ENCODE assay signal across 8 cellular contexts in genomic region chr14:50232276-50232642, GRCh38. TPM values are rescaled to one million over a fixed set of nuclear protein-coding genes. Genes with fewer than 3 reads are reported as not detected.
DNase-seq lines count a peak whose midpoint lies in the region; ATAC-seq, FAIRE-seq and TF ChIP-seq lines count a peak whose summit lies in the region.

No MANE protein-coding gene starts in this region.

- peaks cover 15% of the 10 kb centered on the region; the same call in 2 of the 3 replicates for H3K4me1 ChIP-seq in A549

- peaks cover 4% of the 10 kb centered on the region; the same call in 1 of the 3 replicates for H3K9me3 ChIP-seq in A549

- ATAC-seq in A549 = peak; percentile 30 to 45; a peak in 4 of 6 replicates
- ATAC-seq in central memory CD8-positive, alpha-beta T cell (replicated peaks; ENCODE audit: extremely low read depth, poor library complexity, severe bottlenecking) = no peak
- no peak for ATAC-seq in HG02973 (IDR thresholded peaks at IDR 0.05; ENCODE audit: unreplicated experiment)
- ATAC-seq in HG03457 (IDR thresholded peaks at IDR 0.05; ENCODE audit: unreplicated experiment) = no peak

- peak overlapping the region; percentile 87 for H3K4me2 ChIP-seq in A549

- POLR2A ChIA-PET in A549 (lab: Yijun Ruan, JAX) = interaction anchor here (1.2 kb wide), 1 partner anchor 370 kb away, joined by 4 read pairs; no protein-coding TSS in a partner anchor

- no peak for TF ChIP-seq RAD21 in A549 (conservative IDR thresholded peaks at IDR 0.05 in 1 of 2, IDR thresholded peaks at IDR 0.05 in 1 of 2)

- H3K9me3 Mint-ChIP-seq in IgD-negative memory B cell (peaks cover 0 to 2% (median 0%) of the 10 kb centered on the region in 3 donors), mesothelial cell of epicardium (peaks cover 4% of the 10 kb centered on the region)
- H3K9me3 Mint-ChIP-seq in central memory CD8-positive, alpha-beta T cell = no peaks in the 10 kb centered on the region

- peak overlapping the region in 2 of 3 donors; percentile 46 to 72 for H3K27ac Mint-ChIP-seq in IgD-negative memory B cell
- H3K27ac Mint-ChIP-seq in central memory CD8-positive, alpha-beta T cell (ENCODE audit: low read depth) = peak overlapping the region; percentile 91
- peak overlapping the region; percentile 95 for H3K27ac Mint-ChIP-seq in mesothelial cell of epicardium

- H3K4me3 Mint-ChIP-seq in IgD-negative memory B cell (peak overlapping the region; percentile 81 to 94 (median 93)), mesothelial cell of epicardium (peak overlapping the region; percentile 78)
- peak overlapping the region; percentile 80 for H3K4me3 Mint-ChIP-seq in central memory CD8-positive, alpha-beta T cell

- H3K4me3 ChIP-seq in A549 = peak overlapping the region; percentile 90

- CTCF ChIA-PET in A549 (lab: Yijun Ruan, JAX) = no interaction called here

- no peaks in the 10 kb centered on the region for H3K36me3 Mint-ChIP-seq in IgD-negative memory B cell
- H3K36me3 Mint-ChIP-seq in central memory CD8-positive, alpha-beta T cell (ENCODE audit: insufficient read depth) = peaks cover 14% of the 10 kb centered on the region
- H3K36me3 Mint-ChIP-seq in mesothelial cell of epicardium = peaks cover 3% of the 10 kb centered on the region

- DNase-seq in A549 (ENCODE audit: low read depth in 1 of 2, low spot score in 1 of 2) (no peak), mesothelial cell of epicardium (ENCODE audit: low spot score in 2 of 2, unreplicated experiment in 2 of 2) (no peak), ACHN (no peak)
- DNase-seq in central memory CD8-positive, alpha-beta T cell (ENCODE audit: low spot score in 2 of 2) = no peak
- DNase-seq in activated CD4-positive, CD25-positive, alpha-beta regulatory T cell (lab: John Stamatoyannopoulos, UW) = no peak

- peak overlapping the region; percentile 95 to 98 for H3K27ac ChIP-seq in A549

- H3K27me3 Mint-ChIP-seq in IgD-negative memory B cell (no peaks in the 10 kb centered on the region), mesothelial cell of epicardium (ENCODE audit: low read depth) (no peaks in the 10 kb centered on the region)
- no peaks in the 10 kb centered on the region for H3K27me3 Mint-ChIP-seq in central memory CD8-positive, alpha-beta T cell

- TF ChIP-seq EP300 in A549 (IDR thresholded peaks at IDR 0.05) = no peak

- TF ChIP-seq POLR2A in A549 (IDR thresholded peaks at IDR 0.05; ENCODE audit: low read length) = no peak

- 42% methylated on average over 13 of the region's 13 CpGs for WGBS in A549 (ENCODE audit: missing lambda C conversion rate)

- TF ChIP-seq CTCF in A549 (IDR thresholded peaks at IDR 0.05) = no peak
- TF ChIP-seq CTCF in mesothelial cell of epicardium (IDR thresholded peaks at IDR 0.05; ENCODE audit: unreplicated experiment) = no peak

- H3K4me1 Mint-ChIP-seq in IgD-negative memory B cell (peaks cover 10 to 31% (median 20%) of the 10 kb centered on the region in 3 donors), mesothelial cell of epicardium (peaks cover 24% of the 10 kb centered on the region)
- peaks cover 29% of the 10 kb centered on the region for H3K4me1 Mint-ChIP-seq in central memory CD8-positive, alpha-beta T cell

- no peak for FAIRE-seq in A549 (lab: Jason Lieb, UNC)

- in situ Hi-C loops in ACHN (cut with HindIII; ENCODE audit: low pct_ligation_motif_present, low pct_unique_long_range_greater_than_20kb, low sequenced_read_pairs) = no loop called here

TF ChIP-seq in A549, 52 proteins besides CTCF, POLR2A, EP300 and RAD21:
- TF ChIP-seq HOXB13 (CRISPR knock-in tag; IDR thresholded peaks at IDR 0.05; ENCODE audit: low read depth) (no peak), PHF8 (IDR thresholded peaks at IDR 0.05; ENCODE audit: borderline replicate concordance, low read depth) (no peak), ZNF302 (CRISPR knock-in tag; IDR thresholded peaks at IDR 0.05) (no peak), E2F6 (IDR thresholded peaks at IDR 0.05; ENCODE audit: borderline replicate concordance, low read depth) (no peak), FOXS1 (CRISPR knock-in tag; IDR thresholded peaks at IDR 0.05) (no peak), RFX5 (IDR thresholded peaks at IDR 0.05) (no peak), ZC3H11A (IDR thresholded peaks at IDR 0.05) (no peak), TFCP2L1 (CRISPR knock-in tag; IDR thresholded peaks at IDR 0.05) (no peak), NFE2L2 (conservative IDR thresholded peaks at IDR 0.05; ENCODE audit: low read length) (no peak), NR3C1 (IDR thresholded peaks at IDR 0.05) (no peak), POLR2AphosphoS2 (conservative IDR thresholded peaks at IDR 0.05; ENCODE audit: low read length) (no peak), HEYL (CRISPR knock-in tag; IDR thresholded peaks at IDR 0.05) (no peak), GATA3 (IDR thresholded peaks at IDR 0.05; ENCODE audit: borderline replicate concordance) (no peak), CBX8 (IDR thresholded peaks at IDR 0.05) (no peak), HOXA7 (CRISPR knock-in tag; IDR thresholded peaks at IDR 0.05) (no peak), TP53 (CRISPR knock-in tag; IDR thresholded peaks at IDR 0.05) (no peak), PBX3 (IDR thresholded peaks at IDR 0.05) (no peak), NPAS2 (CRISPR knock-in tag; IDR thresholded peaks at IDR 0.05; ENCODE audit: borderline replicate concordance) (no peak), BHLHE40 (IDR thresholded peaks at IDR 0.05; ENCODE audit: low read depth, low read length) (no peak), SMC3 (IDR thresholded peaks at IDR 0.05) (no peak)

RNA-seq across cellular contexts. Expression of gene SOS2, which starts 0.9 kb away (rescaled TPM):
- polyA plus RNA-seq in A549 (2011; rRNA removed) = 21.4 and 23.0 TPM in 2 replicates
- 3.4 and 4.4 TPM in 2 replicates for polyA plus RNA-seq in A549 (2012; cell fraction: cytosol; rRNA removed)
- 2.2 and 3.4 TPM in 2 replicates for polyA plus RNA-seq in A549 (2012; cell fraction: nucleus; rRNA removed)
- polyA plus RNA-seq in A549 (2017; fragmentation: RNase III; extraction: RNeasy Plus Mini Kit Qiagen cat#74134 plus additional on column Dnase treatment) = 9.2 to 10.1 TPM (median 9.6 TPM) in 3 replicates
- 10.6 and 14.9 TPM in 2 replicates for polyA minus RNA-seq in A549 (2011; rRNA and poly(A)+ RNA removed)
- polyA plus RNA-seq in IgD-negative memory B cell = 6.2 TPM
- total RNA-seq in mesothelial cell of epicardium = 43.6 to 47.0 TPM (median 45.7 TPM) in 3 replicates

Comparison
In these comparisons a context has a peak if more than half of its experiments do, and no peak if none do; other contexts are left out.
1. ATAC-seq: peak in A549 (2 of 2); none in central memory CD8-positive, alpha-beta T cell (single experiment), HG02973 (single experiment) and HG03457 (single experiment).
2. Peak in every context shown above with its lines, with median percentiles within 50 percentile points of each other: H3K27ac Mint-ChIP-seq and H3K4me3 Mint-ChIP-seq.